In the genomic region with DNA sequence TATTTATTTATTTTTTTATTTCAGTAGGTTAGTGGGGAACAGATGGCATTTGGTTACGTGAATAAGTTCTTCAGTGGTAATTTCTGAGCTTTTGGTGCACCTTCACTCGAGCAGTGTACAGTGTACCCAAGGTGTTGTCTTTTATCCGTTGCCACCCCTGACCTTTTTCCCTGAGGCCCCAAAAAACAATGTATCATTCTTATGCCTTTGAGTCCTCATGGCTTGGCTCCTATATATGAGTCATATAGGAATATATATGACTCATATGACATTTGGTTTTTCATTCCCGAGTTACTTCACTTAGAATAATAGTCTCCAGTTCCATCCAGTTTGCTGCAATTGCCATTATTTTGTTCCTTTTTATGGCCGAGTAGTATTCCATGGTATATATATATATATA, we compare ENCODE assay signal across 2 cellular contexts.
TF ChIP-seq lines count a peak whose summit lies in the region.

No MANE protein-coding gene starts in this region.

TF ChIP-seq in SK-N-SH, 30 proteins besides CTCF, POLR2A, EP300 and RAD21 (continued from another document):
- TF ChIP-seq FOSL2 (IDR thresholded peaks at IDR 0.05; ENCODE audit: borderline replicate concordance, low read depth), result peak; percentile 47; the same call in 1 of the 2 replicates
- TF ChIP-seq JUND (IDR thresholded peaks at IDR 0.05), result peak; percentile 20; the same call in 1 of the 2 replicates

TF ChIP-seq in SK-N-SH treated with all-trans-retinoic acid at 6 μM for 48 hours, 23 proteins besides CTCF, POLR2A, EP300 and RAD21:
- TF ChIP-seq TOX (CRISPR knock-in tag; IDR thresholded peaks at IDR 0.05; ENCODE audit: borderline replicate concordance) (no peak), BACH2 (CRISPR knock-in tag; IDR thresholded peaks at IDR 0.05; ENCODE audit: borderline replicate concordance) (no peak), ZC3H10 (CRISPR knock-in tag; IDR thresholded peaks at IDR 0.05) (no peak), ISL1 (CRISPR knock-in tag; IDR thresholded peaks at IDR 0.05) (no peak), OSR1 (CRISPR knock-in tag; IDR thresholded peaks at IDR 0.05) (no peak), ZNF565 (CRISPR knock-in tag; conservative IDR thresholded peaks at IDR 0.05; ENCODE audit: low read depth) (no peak)
- TF ChIP-seq, protein P1, sequence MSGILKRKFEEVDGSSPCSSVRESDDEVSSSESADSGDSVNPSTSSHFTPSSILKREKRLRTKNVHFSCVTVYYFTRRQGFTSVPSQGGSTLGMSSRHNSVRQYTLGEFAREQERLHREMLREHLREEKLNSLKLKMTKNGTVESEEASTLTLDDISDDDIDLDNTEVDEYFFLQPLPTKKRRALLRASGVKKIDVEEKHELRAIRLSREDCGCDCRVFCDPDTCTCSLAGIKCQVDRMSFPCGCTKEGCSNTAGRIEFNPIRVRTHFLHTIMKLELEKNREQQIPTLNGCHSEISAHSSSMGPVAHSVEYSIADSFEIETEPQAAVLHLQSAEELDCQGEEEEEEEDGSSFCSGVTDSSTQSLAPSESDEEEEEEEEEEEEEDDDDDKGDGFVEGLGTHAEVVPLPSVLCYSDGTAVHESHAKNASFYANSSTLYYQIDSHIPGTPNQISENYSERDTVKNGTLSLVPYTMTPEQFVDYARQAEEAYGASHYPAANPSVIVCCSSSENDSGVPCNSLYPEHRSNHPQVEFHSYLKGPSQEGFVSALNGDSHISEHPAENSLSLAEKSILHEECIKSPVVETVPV (CRISPR knock-in tag; IDR thresholded peaks at IDR 0.05), result no peak
